ENCODE assay signal across 1 cellular context in the genomic region with DNA sequence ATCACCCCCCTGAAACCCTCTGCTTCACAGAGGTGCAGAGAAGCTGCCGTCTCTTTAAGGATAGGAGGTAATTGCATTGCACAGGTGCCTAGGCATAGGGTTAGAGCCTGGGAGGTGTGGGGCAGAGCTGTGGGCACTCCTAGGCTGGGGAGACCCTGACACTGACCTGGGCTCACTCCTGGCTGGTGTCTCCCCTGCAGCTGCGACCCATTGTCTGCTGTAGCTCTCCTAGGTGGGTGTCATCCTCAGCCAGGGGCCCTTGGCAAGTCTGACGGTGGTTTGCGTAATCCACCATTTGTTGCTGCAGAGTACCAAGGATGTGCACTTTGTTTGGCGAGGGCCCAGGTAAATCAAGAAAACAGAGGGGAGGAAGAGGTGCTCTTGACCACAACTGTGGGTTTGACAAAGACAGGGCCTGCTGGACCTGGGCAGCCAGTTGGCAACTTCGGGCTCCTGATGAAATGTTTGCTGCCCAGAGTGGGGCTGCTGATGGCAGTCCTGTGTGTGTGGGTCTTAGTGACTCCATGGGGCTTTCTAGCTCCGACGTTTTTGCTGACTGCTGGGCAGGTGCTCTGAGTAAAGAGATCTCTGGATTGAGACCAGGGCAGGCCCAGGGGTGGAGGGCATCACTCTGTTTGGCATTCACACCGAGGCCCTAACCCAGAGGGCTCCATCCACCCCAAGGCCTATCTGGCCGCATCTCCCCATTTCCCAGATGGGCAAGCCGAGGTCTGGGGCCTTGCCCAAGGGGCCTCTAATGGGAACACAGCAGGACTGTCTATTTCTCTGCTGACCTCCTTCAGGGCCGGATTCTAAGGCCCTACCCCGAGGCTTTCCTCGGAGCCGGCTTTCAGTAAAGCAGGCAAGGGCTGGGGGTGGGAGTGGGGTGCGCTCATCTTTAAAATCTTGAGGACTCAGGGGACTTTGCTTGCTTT.
TF ChIP-seq lines count a peak whose summit lies in the region.

No MANE protein-coding gene starts in this region.

TF ChIP-seq in HepG2, 621 proteins besides CTCF, POLR2A, EP300 and RAD21 (continued from another document):
- TF ChIP-seq THAP8 (CRISPR knock-in tag; IDR thresholded peaks at IDR 0.05; ENCODE audit: borderline replicate concordance) (no peak), PAX8 (CRISPR knock-in tag; IDR thresholded peaks at IDR 0.05; ENCODE audit: borderline replicate concordance) (no peak)
